17 cellular contexts compared by ENCODE assay signal in genomic region chr7:130632111-130632510, GRCh38. TPM values are rescaled to one million over a fixed set of nuclear protein-coding genes. Genes with fewer than 3 reads are reported as not detected.
A peak's percentile ranks its signal among the peaks of the same experiment; 100 is the strongest.
DNase-seq lines count a peak whose midpoint lies in the region; ATAC-seq and TF ChIP-seq lines count a peak whose summit lies in the region.
"Had no signal": no experiment of that assay in that cellular context is flagged by ENCODE, and none has a peak within 500 bp of the region (broad histone marks: within the 10 kb centered on the region; RNA-seq: fewer than 3 reads in every experiment).

No MANE protein-coding gene starts in this region.

- H3K4me3 ChIP-seq in cardiac fibroblast (replicated peaks in 1 of 2; ENCODE audit: low read depth in 2 of 2, low read length in 2 of 2) = no peak overlapping the region
- H3K4me3 ChIP-seq in gastroesophageal sphincter = no peak overlapping the region
- H3K4me3 ChIP-seq in suprapubic skin = no peak overlapping the region

- no peak overlapping the region for H3K27ac ChIP-seq in gastroesophageal sphincter
- no peak overlapping the region for H3K27ac ChIP-seq in suprapubic skin

- no peak for TF ChIP-seq POLR2A in gastroesophageal sphincter (IDR thresholded peaks at IDR 0.05)
- no peak for TF ChIP-seq POLR2A in GM18505 (IDR thresholded peaks at IDR 0.05; ENCODE audit: borderline replicate concordance, extremely low read depth, insufficient read depth, insufficient read length)
- TF ChIP-seq POLR2A in suprapubic skin (IDR thresholded peaks at IDR 0.05) = no peak

- H3K36me3 ChIP-seq in gastroesophageal sphincter (no peaks in the 10 kb centered on the region), suprapubic skin (no peaks in the 10 kb centered on the region)

- no peak for TF ChIP-seq EP300 in gastroesophageal sphincter (IDR thresholded peaks at IDR 0.05)
- no peak for TF ChIP-seq EP300 in suprapubic skin (IDR thresholded peaks at IDR 0.05)

- H3K27me3 ChIP-seq in gastroesophageal sphincter (no peaks in the 10 kb centered on the region), suprapubic skin (no peaks in the 10 kb centered on the region)

- no peak for ATAC-seq in gastroesophageal sphincter
- ATAC-seq in GM18505 (IDR thresholded peaks at IDR 0.05; ENCODE audit: unreplicated experiment) = no peak

- peak; percentile 51 for DNase-seq in EL
- peak; percentile 69 for DNase-seq in NCI-H226
- peak; percentile 29 to 64 for DNase-seq in cardiac fibroblast (ENCODE audit: low read depth in 2 of 2)
- peak; percentile 31 for DNase-seq in kidney glomerular epithelial cell (lab: John Stamatoyannopoulos, UW)
- DNase-seq in NCI-H524 (lab: John Stamatoyannopoulos, UW) = no peak
- DNase-seq in suprapubic skin (ENCODE audit: low spot score in 2 of 2) = no peak
- DNase-seq: activated B cell treated with CpG ODN at 0.5 μM for 24 hours; activated effector memory CD4-positive, alpha-beta T cell treated with anti-CD3 and anti-CD28 coated beads, Interleukin-2, amount 50 U/mL, for 16 hours; DMS53; NCI-H446 treated with DMSO at 0.1 percent for 48 hours; stimulated activated naive CD4-positive, alpha-beta T cell treated with Interleukin-2 at 50 U/mL for 16 hours had no signal

- H3K4me1 ChIP-seq in gastroesophageal sphincter (no peaks in the 10 kb centered on the region), suprapubic skin (no peaks in the 10 kb centered on the region)

- peaks cover 0 to 17% (median 0%) of the 10 kb centered on the region in 3 donors for H3K9me3 ChIP-seq in gastroesophageal sphincter
- H3K9me3 ChIP-seq in suprapubic skin = peaks cover 7% of the 10 kb centered on the region

- no peak for TF ChIP-seq CTCF in cardiac fibroblast (IDR thresholded peaks at IDR 0.05; ENCODE audit: low read depth, low read length)
- TF ChIP-seq CTCF in gastroesophageal sphincter (IDR thresholded peaks at IDR 0.05) = no peak
- TF ChIP-seq CTCF in suprapubic skin (IDR thresholded peaks at IDR 0.05) = no peak

RNA-seq across cellular contexts. Expression of gene COPG2, which starts 36.4 kb away (rescaled TPM):
- total RNA-seq in gastroesophageal sphincter = 10 to 100 TPM; 11.7 to 15.6 (median 13.1) TPM
- 10 to 100 TPM; 17.9 to 24.8 (median 21.0) TPM for total RNA-seq in suprapubic skin

RNA-seq across cellular contexts. Expression of gene TSGA13, which starts 54.2 kb away (rescaled TPM):
- total RNA-seq in gastroesophageal sphincter (not detected), suprapubic skin (not detected)
- total RNA-seq: activated B cell treated with CpG ODN at 0.5 μM for 24 hours; activated CD8-positive, alpha-beta memory T cell treated with anti-CD3 and anti-CD28 coated beads for 36 hours; B cell; osteocyte; ureter had no signal

Comparison
In these comparisons a context has a peak if more than half of its experiments do, and no peak if none do; other contexts are left out.
1. DNase-seq: peak in EL (single experiment), NCI-H226 (single experiment), cardiac fibroblast (2 of 2) and kidney glomerular epithelial cell (single experiment); none in NCI-H524 (0 of 2) and suprapubic skin (0 of 2).